Comparison of ENCODE assay signal across 21 cellular contexts in genomic region chr17:4482338-4483011, GRCh38. TPM values are rescaled to one million over a fixed set of nuclear protein-coding genes. Genes with fewer than 3 reads are reported as not detected.
A peak's percentile ranks its signal among the peaks of the same experiment; 100 is the strongest.
DNase-seq lines count a peak whose midpoint lies in the region; ATAC-seq, FAIRE-seq and TF ChIP-seq lines count a peak whose summit lies in the region.
"Had no signal": no experiment of that assay in that cellular context is flagged by ENCODE, and none has a peak within 500 bp of the region (broad histone marks: within the 10 kb centered on the region; RNA-seq: fewer than 3 reads in every experiment).

No MANE protein-coding gene starts in this region.

- peaks cover 16% of the 10 kb centered on the region for H3K4me1 ChIP-seq in RWPE2 (ENCODE audit: insufficient read depth, poor library complexity, severe bottlenecking)
- peaks cover 17% of the 10 kb centered on the region for H3K4me1 ChIP-seq in keratinocyte (ENCODE audit: control insufficient read depth, extremely low read depth, insufficient read depth, low read length)
- H3K4me1 ChIP-seq in small intestine (ENCODE audit: control insufficient read depth in 2 of 2, insufficient read depth in 1 of 2, low read depth in 1 of 2, low read length in 1 of 2) = peaks cover 4 to 5% of the 10 kb centered on the region in 2 donors
- no peaks in the 10 kb centered on the region for H3K4me1 ChIP-seq in HAP-1
- H3K4me1 ChIP-seq: parathyroid adenoma had no signal

- WGBS in small intestine, 3 donors = 78 to 85% (median 84%) methylated on average over 14 to 16 of the region's 16 CpGs
- WGBS in lower leg skin, 2 donors = 81 to 87% methylated on average over 16 of the region's 16 CpGs

- H3K27ac Mint-ChIP-seq in T-helper 2 cell treated with Interferon-gamma antibody and Interleukin-4, amounts not matched to agents 5 μg/mL and 100 μg/mL, for 36 hours = peak overlapping the region; percentile 52
- H3K27ac Mint-ChIP-seq: HFFc6, memory B cell had no signal

- H3K27me3 ChIP-seq in RWPE2 (ENCODE audit: insufficient read depth, poor library complexity, severe bottlenecking) (no peaks in the 10 kb centered on the region), keratinocyte (ENCODE audit: control insufficient read depth, extremely low read depth, insufficient read depth, low read length) (no peaks in the 10 kb centered on the region), small intestine (ENCODE audit: control insufficient read depth in 2 of 2, insufficient read depth in 2 of 2, low read length in 2 of 2) (no peaks in the 10 kb centered on the region), HAP-1 (ENCODE audit: low read depth) (no peaks in the 10 kb centered on the region)
- H3K27me3 ChIP-seq: brain microvascular endothelial cell had no signal

- DNase-seq in T-helper 2 cell treated with Interferon-gamma antibody and Interleukin-4, amounts not matched to agents 5 μg/mL and 100 μg/mL, for 36 hours (ENCODE audit: low spot score) = no peak
- no peak for DNase-seq in T-helper 2 cell
- DNase-seq in RWPE2 (ENCODE audit: low spot score) = no peak
- DNase-seq in keratinocyte (ENCODE audit: low read depth, low spot score) = no peak
- DNase-seq in small intestine = no peak
- DNase-seq in lower leg skin (ENCODE audit: low spot score in 2 of 2) = no peak
- DNase-seq in HAP-1 (ENCODE audit: low spot score in 2 of 2) = no peak
- DNase-seq: 8988T; activated CD4-positive, alpha-beta memory T cell treated with anti-CD3 and anti-CD28 coated beads for 36 hours; brain microvascular endothelial cell; HFFc6; NCI-H2171; SIG-M5; stimulated activated naive CD4-positive, alpha-beta T cell treated with Interleukin-2 at 50 U/mL for 16 hours had no signal

- FAIRE-seq in keratinocyte (lab: Jason Lieb, UNC) (no peak), small intestine (lab: Jason Lieb, UNC) (no peak)
- FAIRE-seq: GM12892 had no signal

- H3K9ac ChIP-seq in keratinocyte (ENCODE audit: control insufficient read depth, extremely low read depth, insufficient read depth, low read length) = peak overlapping the region; percentile 45
- H3K9ac ChIP-seq: parathyroid adenoma had no signal

- dilution Hi-C loops in keratinocyte (cut with MboI; ENCODE audit: extremely low pct_ligation_motif_present, low sequenced_read_pairs) = no loop called here

- no peak for ATAC-seq in RWPE2 (ENCODE audit: low read depth)
- ATAC-seq in HG02973 (IDR thresholded peaks at IDR 0.05; ENCODE audit: unreplicated experiment) = no peak

- no peak for TF ChIP-seq POLR2A in lower leg skin (IDR thresholded peaks at IDR 0.05)

- H3K27me3 Mint-ChIP-seq in T-helper 2 cell treated with Interferon-gamma antibody and Interleukin-4, amounts not matched to agents 5 μg/mL and 100 μg/mL, for 36 hours (ENCODE audit: low read depth) = no peaks in the 10 kb centered on the region
- H3K27me3 Mint-ChIP-seq: activated CD4-positive, alpha-beta memory T cell treated with anti-CD3 and anti-CD28 coated beads for 36 hours had no signal

- H3K4me1 Mint-ChIP-seq in T-helper 2 cell treated with Interferon-gamma antibody and Interleukin-4, amounts not matched to agents 5 μg/mL and 100 μg/mL, for 36 hours (ENCODE audit: low read depth) = peaks cover 37% of the 10 kb centered on the region

- intact Hi-C loops in lower leg skin (cut with DNase I; ENCODE audit: low total_unique reads) = no loop called here

- H3K36me3 ChIP-seq in RWPE2 (ENCODE audit: low read depth) (no peaks in the 10 kb centered on the region), keratinocyte (ENCODE audit: control insufficient read depth in 2 of 2, extremely low read depth in 1 of 2, insufficient read depth in 2 of 2, low read length in 2 of 2) (no peaks in the 10 kb centered on the region), small intestine (ENCODE audit: control insufficient read depth in 2 of 2, insufficient read depth in 2 of 2, low read length in 2 of 2) (no peaks in the 10 kb centered on the region), HAP-1 (replicated peaks) (no peaks in the 10 kb centered on the region)
- H3K36me3 ChIP-seq: brain microvascular endothelial cell had no signal

- no peak overlapping the region for H3K4me3 Mint-ChIP-seq in T-helper 2 cell treated with Interferon-gamma antibody and Interleukin-4, amounts not matched to agents 5 μg/mL and 100 μg/mL, for 36 hours
- H3K4me3 Mint-ChIP-seq: activated CD4-positive, alpha-beta memory T cell treated with anti-CD3 and anti-CD28 coated beads for 36 hours; HFFc6; memory B cell had no signal

- H3K36me3 Mint-ChIP-seq in T-helper 2 cell treated with Interferon-gamma antibody and Interleukin-4, amounts not matched to agents 5 μg/mL and 100 μg/mL, for 36 hours (ENCODE audit: low read depth) = peaks cover 4% of the 10 kb centered on the region
- H3K36me3 Mint-ChIP-seq: activated CD4-positive, alpha-beta memory T cell treated with anti-CD3 and anti-CD28 coated beads for 36 hours; memory B cell had no signal

- H3K27ac ChIP-seq in RWPE2 (ENCODE audit: poor library complexity, severe bottlenecking) = peak overlapping the region; percentile 62
- H3K27ac ChIP-seq in keratinocyte (ENCODE audit: control insufficient read depth, insufficient read depth, low read length) = peak overlapping the region; percentile 48
- H3K27ac ChIP-seq in small intestine (ENCODE audit: low read depth in 1 of 2, low read length in 1 of 2) = peak overlapping the region; percentile 83 to 89
- H3K27ac ChIP-seq: brain microvascular endothelial cell, parathyroid adenoma had no signal

- H2AFZ ChIP-seq in keratinocyte (ENCODE audit: control insufficient read depth, low read length) = no peak overlapping the region
- H2AFZ ChIP-seq: parathyroid adenoma had no signal

- H3K79me2 ChIP-seq in keratinocyte (ENCODE audit: control insufficient read depth, insufficient read depth, low read length) = no peaks in the 10 kb centered on the region
- H3K79me2 ChIP-seq: parathyroid adenoma had no signal

- no peaks in the 10 kb centered on the region for H4K20me1 ChIP-seq in keratinocyte (ENCODE audit: control insufficient read depth, extremely low read depth, insufficient read depth, low read length)

- H3K4me2 ChIP-seq in keratinocyte (ENCODE audit: control insufficient read depth, extremely low read depth, insufficient read depth, low read depth, low read length) = peak overlapping the region; percentile 75

- in situ Hi-C loops in HAP-1 (cut with MboI; ENCODE audit: low sequenced_read_pairs) = no loop called here

- H3K9me3 Mint-ChIP-seq in T-helper 2 cell treated with Interferon-gamma antibody and Interleukin-4, amounts not matched to agents 5 μg/mL and 100 μg/mL, for 36 hours = no peaks in the 10 kb centered on the region
- H3K9me3 Mint-ChIP-seq: activated CD4-positive, alpha-beta memory T cell treated with anti-CD3 and anti-CD28 coated beads for 36 hours; activated T-helper 2 cell treated with anti-CD3 and anti-CD28 coated beads, Interferon-gamma antibody, Interleukin-2, Interleukin-4, amounts not matched to agents 10 μg/mL and 5 μg/mL and 100 μg/mL, durations not matched to agents 14 hours and 24 hours and 36 hours; HFFc6; IgD-negative memory B cell; memory B cell had no signal

- H3K9me3 ChIP-seq in RWPE2 (ENCODE audit: severe bottlenecking) = no peaks in the 10 kb centered on the region
- H3K9me3 ChIP-seq in keratinocyte (ENCODE audit: control insufficient read depth, low read depth, low read length) = no peaks in the 10 kb centered on the region
- H3K9me3 ChIP-seq in small intestine (ENCODE audit: control insufficient read depth, low read depth) = no peaks in the 10 kb centered on the region
- H3K9me3 ChIP-seq in HAP-1 = no peaks in the 10 kb centered on the region

- TF ChIP-seq CTCF in RWPE2 (IDR thresholded peaks at IDR 0.05; ENCODE audit: poor library complexity, severe bottlenecking) = no peak
- no peak for TF ChIP-seq CTCF in keratinocyte (optimal IDR thresholded peaks at IDR 0.05 in 1 of 3, IDR thresholded peaks at IDR 0.05 in 1 of 3, conservative IDR thresholded peaks at IDR 0.05 in 1 of 3; ENCODE audit: extremely low read depth in 1 of 3, insufficient read depth in 2 of 3, low read length in 3 of 3)
- no peak for TF ChIP-seq CTCF in lower leg skin (IDR thresholded peaks at IDR 0.05)

- H3K4me3 ChIP-seq in RWPE2 (ENCODE audit: severe bottlenecking) (no peak overlapping the region), keratinocyte (ENCODE audit: control insufficient read depth in 2 of 3, extremely low read depth in 1 of 3, insufficient read depth in 2 of 3, low read depth in 1 of 3, low read length in 3 of 3) (peak overlapping the region in 1 of 3 experiments; percentile 44), small intestine (ENCODE audit: low read depth in 1 of 2, low read length in 2 of 2) (peak overlapping the region in 1 of 2 donors; percentile 9), lower leg skin (ENCODE audit: low read depth, poor library complexity, severe bottlenecking) (no peak overlapping the region), HAP-1 (no peak overlapping the region)
- H3K4me3 ChIP-seq: skin epidermis had no signal

- H3K9me1 ChIP-seq in keratinocyte (ENCODE audit: control insufficient read depth, extremely low read depth, insufficient read depth, low read length) = no peaks in the 10 kb centered on the region

RNA-seq across cellular contexts. Expression of gene SPNS2, which starts 16.2 kb away (rescaled TPM):
- polyA plus RNA-seq in keratinocyte (0.04 to 0.33 TPM (median 0.10 TPM) in 3 replicates), small intestine (10 to 100 TPM in 2 of 3 donors, 1 to 10 TPM in 1; 6.3 to 37.3 (median 34.6) TPM)
- polyA plus RNA-seq in keratinocyte (2011; ENCODE audit: low read depth) = 9.4 TPM
- 0.21 and 0.25 TPM in 2 replicates for polyA plus RNA-seq in keratinocyte (2011; cell fraction: cytosol; rRNA removed)
- 0.43 and 0.67 TPM in 2 replicates for polyA plus RNA-seq in keratinocyte (2011; cell fraction: nucleus; rRNA removed)
- 1.0 and 30.6 TPM in 2 replicates for polyA plus RNA-seq in keratinocyte (2012; ENCODE audit: low replicate concordance)
- polyA minus RNA-seq in keratinocyte = 0.19 to 1.9 TPM in 2 of 3 replicates, not detected in the other
- polyA minus RNA-seq in keratinocyte (2011; cell fraction: cytosol; rRNA and poly(A)+ RNA removed) = not detected
- polyA minus RNA-seq in keratinocyte (2011; cell fraction: nucleus; rRNA and poly(A)+ RNA removed) = 1.3 and 4.5 TPM in 2 replicates
- total RNA-seq in lower leg skin = 100 to 1,000 TPM in 1 of 4 donors, 10 to 100 TPM in 3; 74.9 to 132 (median 87.5) TPM
- total RNA-seq: HFFc6 had no signal
- polyA plus RNA-seq: IgD-negative memory B cell had no signal

RNA-seq across cellular contexts. Expression of gene SPNS3, which starts 48.7 kb away (rescaled TPM):
- not detected in 3 replicates for polyA plus RNA-seq in keratinocyte
- not detected for polyA plus RNA-seq in keratinocyte (2011; ENCODE audit: low read depth)
- not detected in 2 replicates for polyA plus RNA-seq in keratinocyte (2011; cell fraction: cytosol; rRNA removed)
- not detected in 2 replicates for polyA plus RNA-seq in keratinocyte (2011; cell fraction: nucleus; rRNA removed)
- polyA plus RNA-seq in keratinocyte (2012; ENCODE audit: low replicate concordance) = not detected in 2 replicates
- not detected in 3 replicates for polyA minus RNA-seq in keratinocyte
- polyA minus RNA-seq in keratinocyte (2011; cell fraction: cytosol; rRNA and poly(A)+ RNA removed) = not detected
- not detected in 2 replicates for polyA minus RNA-seq in keratinocyte (2011; cell fraction: nucleus; rRNA and poly(A)+ RNA removed)
- polyA plus RNA-seq in small intestine = 1 to 10 TPM in 2 of 3 donors, under 1 TPM in 1; 0.45 to 2.4 (median 2.4) TPM
- under 1 TPM in 2 of 4 donors, not detected in 2; 0.16 to 0.56 TPM for total RNA-seq in lower leg skin
- total RNA-seq: HFFc6 had no signal
